ENCODE assay signal across 1 cellular context in the genomic region with DNA sequence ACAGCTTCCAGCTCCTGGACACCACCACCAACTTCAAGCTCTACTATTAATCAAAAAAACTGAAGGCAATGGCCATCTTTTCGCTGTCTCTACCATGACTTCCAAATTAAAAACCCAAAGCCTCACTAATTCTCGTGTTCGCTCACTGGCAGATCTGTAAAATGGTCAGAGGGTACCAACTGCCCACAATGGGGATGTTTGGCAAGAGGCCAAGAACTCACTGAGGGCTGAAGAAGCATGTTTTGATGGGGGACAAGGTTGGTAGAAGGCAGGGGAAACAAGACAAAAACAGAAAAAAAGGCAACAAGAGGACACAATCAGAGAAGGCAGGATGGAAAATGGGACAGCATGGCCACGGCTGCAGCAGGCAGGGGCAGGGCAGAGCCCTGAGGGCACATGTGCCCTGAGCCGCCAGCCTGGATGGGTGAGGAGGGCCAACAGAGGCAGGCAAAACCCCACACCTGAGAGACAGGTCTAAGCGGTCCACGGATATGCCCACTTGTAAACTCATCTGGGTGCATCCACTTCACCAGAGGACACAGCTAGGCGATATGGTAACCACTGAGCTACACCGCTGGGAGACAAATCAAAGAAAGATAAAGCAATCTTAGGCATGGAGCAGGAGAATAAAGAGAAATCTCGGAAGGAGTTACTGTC.
TF ChIP-seq lines count a peak whose summit lies in the region.

No MANE protein-coding gene starts in this region.

TF ChIP-seq in HepG2, 621 proteins besides CTCF, POLR2A, EP300 and RAD21:
- TF ChIP-seq NFIC (IDR thresholded peaks at IDR 0.05; ENCODE audit: low read length) (no peak), RBM22 (optimal IDR thresholded peaks at IDR 0.05; ENCODE audit: low read length) (peak; percentile 59), HMG20B (CRISPR knock-in tag; conservative IDR thresholded peaks at IDR 0.05) (no peak), ZNF101 (CRISPR knock-in tag; IDR thresholded peaks at IDR 0.05; ENCODE audit: borderline replicate concordance, low read depth) (no peak)
- TF ChIP-seq, protein P1, sequence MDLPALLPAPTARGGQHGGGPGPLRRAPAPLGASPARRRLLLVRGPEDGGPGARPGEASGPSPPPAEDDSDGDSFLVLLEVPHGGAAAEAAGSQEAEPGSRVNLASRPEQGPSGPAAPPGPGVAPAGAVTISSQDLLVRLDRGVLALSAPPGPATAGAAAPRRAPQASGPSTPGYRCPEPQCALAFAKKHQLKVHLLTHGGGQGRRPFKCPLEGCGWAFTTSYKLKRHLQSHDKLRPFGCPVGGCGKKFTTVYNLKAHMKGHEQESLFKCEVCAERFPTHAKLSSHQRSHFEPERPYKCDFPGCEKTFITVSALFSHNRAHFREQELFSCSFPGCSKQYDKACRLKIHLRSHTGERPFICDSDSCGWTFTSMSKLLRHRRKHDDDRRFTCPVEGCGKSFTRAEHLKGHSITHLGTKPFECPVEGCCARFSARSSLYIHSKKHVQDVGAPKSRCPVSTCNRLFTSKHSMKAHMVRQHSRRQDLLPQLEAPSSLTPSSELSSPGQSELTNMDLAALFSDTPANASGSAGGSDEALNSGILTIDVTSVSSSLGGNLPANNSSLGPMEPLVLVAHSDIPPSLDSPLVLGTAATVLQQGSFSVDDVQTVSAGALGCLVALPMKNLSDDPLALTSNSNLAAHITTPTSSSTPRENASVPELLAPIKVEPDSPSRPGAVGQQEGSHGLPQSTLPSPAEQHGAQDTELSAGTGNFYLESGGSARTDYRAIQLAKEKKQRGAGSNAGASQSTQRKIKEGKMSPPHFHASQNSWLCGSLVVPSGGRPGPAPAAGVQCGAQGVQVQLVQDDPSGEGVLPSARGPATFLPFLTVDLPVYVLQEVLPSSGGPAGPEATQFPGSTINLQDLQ (CRISPR knock-in tag; IDR thresholded peaks at IDR 0.05): no peak
